ENCODE assay signal across 18 cellular contexts in the genomic region with DNA sequence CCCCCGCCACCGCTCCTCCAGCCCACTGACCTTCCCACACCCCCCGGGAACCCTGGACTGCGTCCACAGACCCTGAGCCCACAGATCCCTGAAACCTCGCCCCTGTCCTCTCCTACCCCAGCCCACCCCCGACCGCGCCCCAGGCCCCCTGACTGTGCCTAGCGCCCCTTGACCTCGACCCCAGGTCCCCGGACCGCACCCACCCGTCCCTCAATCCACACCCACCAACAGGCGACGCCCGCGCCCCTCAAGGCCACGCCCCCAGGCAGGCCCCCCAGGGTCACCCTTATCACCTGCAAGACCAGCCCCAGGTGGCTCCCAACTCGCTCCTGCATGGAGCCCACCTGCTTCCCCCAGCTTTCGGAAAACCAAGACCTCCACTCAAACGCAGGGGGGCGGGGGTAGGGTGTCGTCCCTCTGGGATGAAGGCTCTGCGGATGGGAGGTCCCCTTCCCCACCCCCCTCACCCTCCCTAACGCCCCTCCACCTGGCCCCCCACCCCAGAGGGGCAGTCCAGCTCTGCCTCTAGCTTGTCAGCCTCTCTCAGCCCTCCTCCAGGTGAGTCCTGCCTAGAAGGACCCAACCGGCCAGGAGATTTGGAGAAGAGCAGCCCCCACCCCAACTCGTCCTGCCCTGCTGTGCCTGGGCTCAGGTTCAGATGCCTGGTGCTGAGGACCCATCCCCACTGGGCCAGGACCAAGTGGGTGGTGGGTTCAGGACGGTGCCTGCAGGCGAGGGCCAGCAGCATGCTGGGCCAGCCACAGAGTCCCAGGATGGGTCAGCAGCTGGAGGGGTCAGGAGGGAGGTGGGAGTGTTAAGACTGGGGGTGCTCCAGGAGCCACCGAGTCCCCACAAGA. TPM values are rescaled to one million over a fixed set of nuclear protein-coding genes. Genes with fewer than 3 reads are reported as not detected.
DNase-seq lines count a peak whose midpoint lies in the region; ATAC-seq and TF ChIP-seq lines count a peak whose summit lies in the region.
"Had no signal": no experiment of that assay in that cellular context is flagged by ENCODE, and none has a peak within 500 bp of the region (broad histone marks: within the 10 kb centered on the region; RNA-seq: fewer than 3 reads in every experiment).

No MANE protein-coding gene starts in this region.

- no peaks in the 10 kb centered on the region for H3K4me1 ChIP-seq in BE2C

- H3K27ac Mint-ChIP-seq in effector memory CD8-positive, alpha-beta T cell, result no peak overlapping the region

- no peak for ATAC-seq in effector memory CD8-positive, alpha-beta T cell (replicated peaks)
- ATAC-seq in sciatic nerve (no peak), HG02571 (IDR thresholded peaks at IDR 0.05; ENCODE audit: unreplicated experiment) (no peak), GM21786 (IDR thresholded peaks at IDR 0.05; ENCODE audit: unreplicated experiment) (no peak)

- intact Hi-C loops in sciatic nerve (cut with DNase I), result no loop called here

- no peak for TF ChIP-seq CTCF in BE2C (IDR thresholded peaks at IDR 0.05; ENCODE audit: low read depth, low read length)

- no peaks in the 10 kb centered on the region for H3K9me3 ChIP-seq in BE2C

- peaks cover 21% of the 10 kb centered on the region for H3K27me3 ChIP-seq in BE2C

- H3K36me3 ChIP-seq in BE2C, result no peaks in the 10 kb centered on the region
- H3K36me3 ChIP-seq: stomach had no signal

- no peaks in the 10 kb centered on the region for H3K9me3 Mint-ChIP-seq in effector memory CD8-positive, alpha-beta T cell
- H3K9me3 Mint-ChIP-seq: T-cell had no signal

- peak overlapping the region; percentile 35 to 63 for H3K4me3 Mint-ChIP-seq in effector memory CD8-positive, alpha-beta T cell

- peaks cover 14 to 26% of the 10 kb centered on the region in 2 donors for H3K27me3 Mint-ChIP-seq in effector memory CD8-positive, alpha-beta T cell

- DNase-seq in BE2C (peak; percentile 6), Daoy (ENCODE audit: low read depth) (peak; percentile 0), sciatic nerve (ENCODE audit: low spot score) (peak; percentile 47), cerebellar nuclear complex (lab: John Stamatoyannopoulos, UW) (no peak)
- no peak for DNase-seq in effector memory CD8-positive, alpha-beta T cell
- DNase-seq: activated gamma-delta T cell treated with Interleukin-2 at 50 U/mL for 16 hours, anterior cingulate cortex, COR-L47, HCEC 1CT, KG1, NCI-H1930, NCI-H510A, stomach, T-cell had no signal

- peaks cover 30 to 47% of the 10 kb centered on the region in 2 donors for H3K4me1 Mint-ChIP-seq in effector memory CD8-positive, alpha-beta T cell (ENCODE audit: low read depth in 2 of 2)

- peaks cover 3% of the 10 kb centered on the region for H3K36me3 Mint-ChIP-seq in effector memory CD8-positive, alpha-beta T cell (ENCODE audit: insufficient read depth)
- H3K36me3 Mint-ChIP-seq: T-cell had no signal

- H3K4me3 ChIP-seq in BE2C (ENCODE audit: low read depth, low read length), result no peak overlapping the region

RNA-seq across cellular contexts. Expression of a gene that starts 3.1 kb away (rescaled TPM):
- polyA plus RNA-seq in BE2C (2012; ENCODE audit: insufficient read depth, insufficient read length, low read depth), result not detected
- not detected in 2 replicates for total RNA-seq in Daoy (2014; rRNA removed; shearing (Covaris generic))
- not detected for total RNA-seq in sciatic nerve
- total RNA-seq: kidney epithelial cell, urinary bladder had no signal

RNA-seq across cellular contexts. Expression of a gene that starts 42.4 kb away (rescaled TPM):
- not detected for polyA plus RNA-seq in BE2C (2012; ENCODE audit: insufficient read depth, insufficient read length, low read depth)
- not detected in 2 replicates for total RNA-seq in Daoy (2014; rRNA removed; shearing (Covaris generic))
- total RNA-seq in sciatic nerve, result not detected
- total RNA-seq: kidney epithelial cell, stomach, T-cell, urinary bladder had no signal
- polyA plus RNA-seq: stomach, urinary bladder had no signal

RNA-seq across cellular contexts. Expression of a gene that starts 55.1 kb away (rescaled TPM):
- 286 TPM for polyA plus RNA-seq in BE2C (2012; ENCODE audit: insufficient read depth, insufficient read length, low read depth)
- 73.1 and 87.7 TPM in 2 replicates for total RNA-seq in Daoy (2014; rRNA removed; shearing (Covaris generic))
- total RNA-seq in sciatic nerve, result 62.2 TPM

Comparison
In these comparisons a context has a peak if more than half of its experiments do, and no peak if none do; other contexts are left out.
1. DNase-seq: peak in BE2C (single experiment), Daoy (single experiment) and sciatic nerve (single experiment); none in effector memory CD8-positive, alpha-beta T cell (0 of 3) and cerebellar nuclear complex (0 of 2).